Comparison of ENCODE assay signal across 1 cellular context in the genomic region with DNA sequence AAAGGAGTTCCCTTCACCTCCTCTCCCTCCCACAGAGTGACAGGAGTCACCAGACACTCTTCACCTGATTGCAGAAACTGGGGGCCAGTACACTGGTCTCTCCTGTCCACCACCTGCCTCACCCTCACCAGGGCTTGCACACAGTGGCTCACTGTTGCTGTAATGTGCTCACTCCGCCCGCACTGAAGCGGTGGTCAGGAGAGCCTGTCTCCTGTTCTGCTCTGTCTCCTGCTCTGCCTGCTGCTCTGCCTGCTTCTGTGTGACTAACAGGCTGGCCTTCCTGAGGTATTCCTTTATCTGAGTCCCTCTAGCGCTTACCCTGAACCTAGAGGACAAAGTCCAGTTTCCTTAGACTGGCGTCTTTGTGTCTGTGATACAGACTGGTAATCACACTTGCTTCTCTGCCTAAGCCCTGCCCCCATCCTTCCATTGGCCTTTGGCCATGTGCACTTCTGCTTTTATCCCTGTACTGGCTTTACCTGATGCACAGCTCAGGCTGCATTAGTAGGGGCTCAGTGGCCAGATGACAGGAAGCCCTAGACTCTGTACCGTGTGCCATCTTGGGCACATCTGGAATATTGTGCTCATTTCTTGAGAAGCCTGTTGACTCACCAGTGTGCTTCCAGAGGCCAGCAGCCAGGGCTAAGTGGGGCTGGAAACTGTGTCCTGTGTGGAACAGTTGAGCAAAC.
A peak's percentile ranks its signal among the peaks of the same experiment; 100 is the strongest.
TF ChIP-seq lines count a peak whose summit lies in the region.

No MANE protein-coding gene starts in this region.

TF ChIP-seq in HepG2, 621 proteins besides CTCF, POLR2A, EP300 and RAD21 (continued from another document and continues in another):
- TF ChIP-seq HMGXB3 (CRISPR knock-in tag; IDR thresholded peaks at IDR 0.05; ENCODE audit: borderline replicate concordance) = no peak
- TF ChIP-seq NFKBIZ (CRISPR knock-in tag; IDR thresholded peaks at IDR 0.05) = peak; percentile 39; the same call in 1 of the 2 replicates
- no peak for TF ChIP-seq BCLAF1 (IDR thresholded peaks at IDR 0.05)
- peak; percentile 88 for TF ChIP-seq HOXA3 (CRISPR knock-in tag; IDR thresholded peaks at IDR 0.05)
- TF ChIP-seq POLR2AphosphoS2 (IDR thresholded peaks at IDR 0.05; ENCODE audit: low read depth, low read length) = peak; percentile 78; the same call in 1 of the 2 replicates
- peak; percentile 84; the same call in 1 of the 2 replicates for TF ChIP-seq ZSCAN21 (CRISPR knock-in tag; IDR thresholded peaks at IDR 0.05; ENCODE audit: borderline replicate concordance)
- TF ChIP-seq ZBTB38 (CRISPR knock-in tag; IDR thresholded peaks at IDR 0.05) = peak; percentile 79
- TF ChIP-seq ZNF746 (CRISPR knock-in tag; IDR thresholded peaks at IDR 0.05) = peak; percentile 52; the same call in 1 of the 2 replicates
- peak; percentile 84 for TF ChIP-seq ZMYM3 (CRISPR knock-in tag; IDR thresholded peaks at IDR 0.05)
- TF ChIP-seq ZZZ3 (CRISPR knock-in tag; IDR thresholded peaks at IDR 0.05; ENCODE audit: borderline replicate concordance) = no peak
- no peak for TF ChIP-seq EHMT2 (IDR thresholded peaks at IDR 0.05; ENCODE audit: borderline replicate concordance, low read depth, low read length)
- peak; percentile 69; the same call in 1 of the 2 replicates for TF ChIP-seq ZNF609 (CRISPR knock-in tag; IDR thresholded peaks at IDR 0.05; ENCODE audit: borderline replicate concordance)
- TF ChIP-seq KAT7 (CRISPR knock-in tag; IDR thresholded peaks at IDR 0.05; ENCODE audit: borderline replicate concordance) = 0 out of 2 replicates have a peak, but pooled peaks have one; percentile 28
- TF ChIP-seq CREM (IDR thresholded peaks at IDR 0.05) = peak; percentile 58; the same call in 1 of the 2 replicates
- TF ChIP-seq CREM (CRISPR knock-in tag; IDR thresholded peaks at IDR 0.05) = no peak
- TF ChIP-seq, protein P1, sequence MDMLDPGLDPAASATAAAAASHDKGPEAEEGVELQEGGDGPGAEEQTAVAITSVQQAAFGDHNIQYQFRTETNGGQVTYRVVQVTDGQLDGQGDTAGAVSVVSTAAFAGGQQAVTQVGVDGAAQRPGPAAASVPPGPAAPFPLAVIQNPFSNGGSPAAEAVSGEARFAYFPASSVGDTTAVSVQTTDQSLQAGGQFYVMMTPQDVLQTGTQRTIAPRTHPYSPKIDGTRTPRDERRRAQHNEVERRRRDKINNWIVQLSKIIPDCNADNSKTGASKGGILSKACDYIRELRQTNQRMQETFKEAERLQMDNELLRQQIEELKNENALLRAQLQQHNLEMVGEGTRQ (IDR thresholded peaks at IDR 0.05; ENCODE audit: low read depth, low read length) = no peak
- TF ChIP-seq, protein P1 (CRISPR knock-in tag; IDR thresholded peaks at IDR 0.05; ENCODE audit: borderline replicate concordance) = no peak
- peak; percentile 93 for TF ChIP-seq ZKSCAN8 (CRISPR knock-in tag; IDR thresholded peaks at IDR 0.05; ENCODE audit: borderline replicate concordance)
- TF ChIP-seq BHLHE40 (IDR thresholded peaks at IDR 0.05; ENCODE audit: low read length) = peak; percentile 12
- TF ChIP-seq ZNF720 (CRISPR knock-in tag; IDR thresholded peaks at IDR 0.05) = no peak
- no peak; the same call in 1 of the 2 replicates for TF ChIP-seq ZBTB25 (CRISPR knock-in tag; IDR thresholded peaks at IDR 0.05)
- no peak for TF ChIP-seq SMAD1 (CRISPR knock-in tag; IDR thresholded peaks at IDR 0.05; ENCODE audit: borderline replicate concordance, low read depth)
- no peak for TF ChIP-seq U2AF1 (optimal IDR thresholded peaks at IDR 0.05; ENCODE audit: low read depth, low read length)
- peak; percentile 99 for TF ChIP-seq ZNF3 (CRISPR knock-in tag; IDR thresholded peaks at IDR 0.05)
- TF ChIP-seq FOXK1 (CRISPR knock-in tag; IDR thresholded peaks at IDR 0.05; ENCODE audit: borderline replicate concordance, low read depth) = no peak; the same call in 1 of the 2 replicates
- peak; percentile 47; the same call in 1 of the 2 replicates for TF ChIP-seq TCF7 (IDR thresholded peaks at IDR 0.05; ENCODE audit: low read depth)
- peak; percentile 77 for TF ChIP-seq PHF21A (CRISPR knock-in tag; IDR thresholded peaks at IDR 0.05)
- TF ChIP-seq, protein P2, sequence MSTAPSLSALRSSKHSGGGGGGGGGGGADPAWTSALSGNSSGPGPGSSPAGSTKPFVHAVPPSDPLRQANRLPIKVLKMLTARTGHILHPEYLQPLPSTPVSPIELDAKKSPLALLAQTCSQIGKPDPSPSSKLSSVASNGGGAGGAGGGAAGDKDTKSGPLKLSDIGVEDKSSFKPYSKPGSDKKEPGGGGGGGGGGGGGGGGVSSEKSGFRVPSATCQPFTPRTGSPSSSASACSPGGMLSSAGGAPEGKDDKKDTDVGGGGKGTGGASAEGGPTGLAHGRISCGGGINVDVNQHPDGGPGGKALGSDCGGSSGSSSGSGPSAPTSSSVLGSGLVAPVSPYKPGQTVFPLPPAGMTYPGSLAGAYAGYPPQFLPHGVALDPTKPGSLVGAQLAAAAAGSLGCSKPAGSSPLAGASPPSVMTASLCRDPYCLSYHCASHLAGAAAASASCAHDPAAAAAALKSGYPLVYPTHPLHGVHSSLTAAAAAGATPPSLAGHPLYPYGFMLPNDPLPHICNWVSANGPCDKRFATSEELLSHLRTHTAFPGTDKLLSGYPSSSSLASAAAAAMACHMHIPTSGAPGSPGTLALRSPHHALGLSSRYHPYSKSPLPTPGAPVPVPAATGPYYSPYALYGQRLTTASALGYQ (CRISPR knock-in tag; IDR thresholded peaks at IDR 0.05) = peak; percentile 73; the same call in 1 of the 2 replicates
- TF ChIP-seq RELA (CRISPR knock-in tag; IDR thresholded peaks at IDR 0.05) = no peak
- TF ChIP-seq GLMP (CRISPR knock-in tag; IDR thresholded peaks at IDR 0.05; ENCODE audit: borderline replicate concordance) = no peak
- no peak for TF ChIP-seq RBAK (CRISPR knock-in tag; IDR thresholded peaks at IDR 0.05)
- TF ChIP-seq TSC22D2 (CRISPR knock-in tag; IDR thresholded peaks at IDR 0.05; ENCODE audit: borderline replicate concordance) = no peak
- TF ChIP-seq TRIM24 (CRISPR knock-in tag; IDR thresholded peaks at IDR 0.05) = no peak; the same call in 1 of the 2 replicates
- TF ChIP-seq HNF4A (CRISPR knock-in tag; IDR thresholded peaks at IDR 0.05) = peak; percentile 99
- no peak for TF ChIP-seq PAX8 (CRISPR knock-in tag; IDR thresholded peaks at IDR 0.05; ENCODE audit: borderline replicate concordance)
- 0 out of 2 replicates have a peak, but pooled peaks have one; percentile 64 for TF ChIP-seq ZNF430 (CRISPR knock-in tag; IDR thresholded peaks at IDR 0.05)
